In the genomic region with DNA sequence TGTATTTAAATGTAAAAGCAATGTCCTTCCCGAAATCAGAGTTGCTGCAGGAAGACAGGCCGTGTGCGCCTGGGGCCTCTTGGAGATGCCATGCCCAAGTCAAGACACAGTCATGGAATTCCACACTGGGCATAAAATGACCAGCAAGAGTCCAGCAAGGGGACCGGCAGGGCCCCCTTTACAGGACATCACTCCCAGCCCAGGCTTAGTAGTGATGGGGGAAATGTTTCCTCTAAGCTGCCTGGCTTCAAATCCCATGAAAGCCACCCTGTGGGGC, we compare ENCODE assay signal across 1 cellular context.
TF ChIP-seq lines count a peak whose summit lies in the region.

No MANE protein-coding gene starts in this region.

TF ChIP-seq in IMR-90, 13 proteins besides CTCF, POLR2A, EP300 and RAD21:
- TF ChIP-seq MAFK (IDR thresholded peaks at IDR 0.05; ENCODE audit: low read depth, low read length) (no peak), BHLHE40 (IDR thresholded peaks at IDR 0.05; ENCODE audit: low read depth, low read length) (no peak), SMC3 (IDR thresholded peaks at IDR 0.05; ENCODE audit: low read depth, low read length) (no peak), RCOR1 (IDR thresholded peaks at IDR 0.05; ENCODE audit: insufficient replicate concordance, low read length) (no peak), CHD1 (IDR thresholded peaks at IDR 0.05; ENCODE audit: low read depth, low read length) (no peak)
